Comparison of ENCODE assay signal across 8 cellular contexts in the genomic region with DNA sequence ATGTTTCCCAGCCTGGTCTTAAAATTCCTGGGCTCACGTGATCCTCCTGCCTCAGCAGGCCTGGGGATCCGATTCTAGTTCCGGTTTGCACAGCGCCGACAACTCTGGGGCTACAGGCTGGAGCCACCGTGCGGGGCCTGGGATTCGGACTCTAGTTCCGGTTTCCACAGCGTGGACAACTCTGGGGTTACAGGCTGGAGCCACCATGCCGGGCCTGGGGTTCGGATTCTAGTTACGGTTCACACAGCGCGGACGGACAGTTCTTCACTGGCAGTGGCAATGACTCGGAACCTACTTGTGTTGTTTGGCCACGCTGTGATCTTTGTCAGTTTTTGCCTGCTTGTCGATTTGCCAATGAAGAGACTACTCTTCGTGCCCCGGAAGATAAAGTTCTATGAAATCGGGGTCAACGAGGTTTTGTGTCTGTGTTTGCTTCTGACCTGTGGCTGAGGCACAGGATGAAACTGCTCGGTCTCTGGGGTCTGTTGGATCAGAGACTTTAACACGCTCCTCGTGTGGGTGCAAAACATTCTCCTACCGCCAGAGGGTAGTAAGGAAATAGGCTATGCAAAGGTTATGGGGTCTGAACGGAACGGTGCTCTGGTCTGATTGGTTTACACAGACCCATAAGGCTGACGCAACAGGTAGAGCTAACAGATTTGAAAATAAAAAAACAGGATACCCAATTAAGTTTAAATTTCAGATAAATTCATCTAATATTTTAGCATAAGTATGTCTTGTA. TPM values are rescaled to one million over a fixed set of nuclear protein-coding genes. Genes with fewer than 3 reads are reported as not detected.
A peak's percentile ranks its signal among the peaks of the same experiment; 100 is the strongest.
DNase-seq lines count a peak whose midpoint lies in the region; ATAC-seq and TF ChIP-seq lines count a peak whose summit lies in the region.

No MANE protein-coding gene starts in this region.

- no peak for ATAC-seq in GM19463 (IDR thresholded peaks at IDR 0.05; ENCODE audit: unreplicated experiment)
- no peak for ATAC-seq in HG02798 (IDR thresholded peaks at IDR 0.05; ENCODE audit: poor library complexity, unreplicated experiment)
- no peak for ATAC-seq in HG02884 (IDR thresholded peaks at IDR 0.05; ENCODE audit: unreplicated experiment)

- H3K27ac ChIP-seq in osteoblast (ENCODE audit: low read depth, low read length) = no peak overlapping the region

- H3K9me3 ChIP-seq in osteoblast (ENCODE audit: low read depth, low read length) = no peaks in the 10 kb centered on the region

- peak overlapping the region; percentile 70 for H2AFZ ChIP-seq in osteoblast (ENCODE audit: low read length)

- H3K79me2 ChIP-seq in osteoblast (ENCODE audit: insufficient read depth, low read length) = no peaks in the 10 kb centered on the region

- no peak overlapping the region for H3K4me2 ChIP-seq in osteoblast (ENCODE audit: insufficient read depth, low read length)

- DNase-seq in EL (peak; percentile 45), NCI-H1092 (lab: John Stamatoyannopoulos, UW) (peak; percentile 80), activated T-cell treated with anti-CD3 and anti-CD28 coated beads for 4 hours (peak; percentile 19), foreskin fibroblast (peak; percentile 34 to 74), osteoblast (ENCODE audit: insufficient read length, low spot score, missing footprints) (peak; percentile 81)

- H4K20me1 ChIP-seq in osteoblast (ENCODE audit: insufficient read depth, low read length) = no peaks in the 10 kb centered on the region

- no peaks in the 10 kb centered on the region for H3K4me1 ChIP-seq in osteoblast (ENCODE audit: insufficient read depth, low read length)

- TF ChIP-seq CTCF in foreskin fibroblast (IDR thresholded peaks at IDR 0.05; ENCODE audit: low read depth, low read length) = peak; percentile 21
- peak; percentile 58 for TF ChIP-seq CTCF in osteoblast (IDR thresholded peaks at IDR 0.05; ENCODE audit: extremely low read depth, low read depth, low read length)

- no peaks in the 10 kb centered on the region for H3K27me3 ChIP-seq in osteoblast (ENCODE audit: insufficient read depth, low read length)

- H3K36me3 ChIP-seq in osteoblast (ENCODE audit: insufficient read depth, low read length) = no peaks in the 10 kb centered on the region

- H3K4me3 ChIP-seq in foreskin fibroblast (ENCODE audit: low read depth in 1 of 2, low read length in 2 of 2) (no peak overlapping the region), osteoblast (ENCODE audit: insufficient read depth, low read length) (no peak overlapping the region)

RNA-seq across cellular contexts. Expression of gene ZSCAN1, which starts 12.1 kb away (rescaled TPM):
- 0.36 TPM in 1 of 2 replicates, not detected in the other for total RNA-seq in osteoblast

RNA-seq across cellular contexts. Expression of gene ZNF606, which starts 19.1 kb away (rescaled TPM):
- 16.3 and 17.4 TPM in 2 replicates for total RNA-seq in osteoblast

RNA-seq across cellular contexts. Expression of gene ZNF135, which starts 37.4 kb away (rescaled TPM):
- 6.5 and 8.3 TPM in 2 replicates for total RNA-seq in osteoblast

RNA-seq across cellular contexts. Expression of gene C19orf18, which starts 47.4 kb away (rescaled TPM):
- 0.36 TPM in 1 of 2 replicates, not detected in the other for total RNA-seq in osteoblast

Comparison
In these comparisons a context has a peak if more than half of its experiments do, and no peak if none do; other contexts are left out.
1. DNase-seq: peak in every context shown above with its lines; median percentile 81 in osteoblast; 80 in NCI-H1092; 54 in foreskin fibroblast; 45 in EL; 19 in activated T-cell treated with anti-CD3 and anti-CD28 coated beads for 4 hours.